ENCODE assay signal across 1 cellular context in the genomic region with DNA sequence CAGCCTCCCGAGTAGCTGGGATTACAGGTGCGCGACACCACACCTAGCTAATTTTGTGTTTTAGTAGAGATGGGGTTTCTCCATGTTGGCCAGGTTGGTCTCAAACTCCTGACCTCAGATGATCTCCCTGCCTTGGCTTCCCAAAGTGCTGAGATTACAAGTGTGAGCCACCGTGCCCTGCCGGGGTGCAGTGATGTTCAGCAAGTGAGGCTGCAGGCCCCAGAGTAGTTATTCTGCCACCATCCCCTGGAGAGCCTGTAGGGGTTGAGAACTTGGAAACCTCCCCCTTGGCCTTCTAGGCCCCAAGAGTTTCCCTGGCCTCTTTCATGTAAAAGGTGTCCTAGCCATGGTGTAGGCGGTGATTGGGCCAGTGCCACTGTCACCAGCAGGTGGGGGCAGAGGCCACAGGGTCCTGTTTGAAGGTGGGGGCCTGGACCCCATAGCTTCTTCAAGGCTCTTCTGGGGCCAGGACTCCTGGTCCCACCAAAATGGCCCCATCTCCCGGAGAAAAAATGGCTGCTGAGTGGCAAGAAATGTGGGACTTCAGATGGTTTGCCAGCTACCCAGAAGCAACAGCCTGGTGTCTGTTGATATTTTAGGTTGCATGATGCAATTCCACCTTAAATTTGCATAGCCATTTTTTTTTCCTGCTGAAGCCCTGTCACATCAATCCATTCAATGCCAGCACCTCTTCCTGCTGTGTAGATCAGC.
TF ChIP-seq lines count a peak whose summit lies in the region.

No MANE protein-coding gene starts in this region.

TF ChIP-seq in WTC11, 78 proteins besides CTCF, POLR2A, EP300 and RAD21 (continued from another document):
- TF ChIP-seq, protein P1, sequence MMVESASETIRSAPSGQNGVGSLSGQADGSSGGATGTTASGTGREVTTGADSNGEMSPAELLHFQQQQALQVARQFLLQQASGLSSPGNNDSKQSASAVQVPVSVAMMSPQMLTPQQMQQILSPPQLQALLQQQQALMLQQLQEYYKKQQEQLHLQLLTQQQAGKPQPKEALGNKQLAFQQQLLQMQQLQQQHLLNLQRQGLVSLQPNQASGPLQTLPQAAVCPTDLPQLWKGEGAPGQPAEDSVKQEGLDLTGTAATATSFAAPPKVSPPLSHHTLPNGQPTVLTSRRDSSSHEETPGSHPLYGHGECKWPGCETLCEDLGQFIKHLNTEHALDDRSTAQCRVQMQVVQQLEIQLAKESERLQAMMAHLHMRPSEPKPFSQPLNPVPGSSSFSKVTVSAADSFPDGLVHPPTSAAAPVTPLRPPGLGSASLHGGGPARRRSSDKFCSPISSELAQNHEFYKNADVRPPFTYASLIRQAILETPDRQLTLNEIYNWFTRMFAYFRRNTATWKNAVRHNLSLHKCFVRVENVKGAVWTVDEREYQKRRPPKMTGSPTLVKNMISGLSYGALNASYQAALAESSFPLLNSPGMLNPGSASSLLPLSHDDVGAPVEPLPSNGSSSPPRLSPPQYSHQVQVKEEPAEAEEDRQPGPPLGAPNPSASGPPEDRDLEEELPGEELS (CRISPR knock-in tag; IDR thresholded peaks at IDR 0.05): no peak
- TF ChIP-seq TEAD1 (CRISPR knock-in tag; IDR thresholded peaks at IDR 0.05): no peak
- TF ChIP-seq CBFB (CRISPR knock-in tag; IDR thresholded peaks at IDR 0.05; ENCODE audit: low read depth): no peak
